In the genomic region with DNA sequence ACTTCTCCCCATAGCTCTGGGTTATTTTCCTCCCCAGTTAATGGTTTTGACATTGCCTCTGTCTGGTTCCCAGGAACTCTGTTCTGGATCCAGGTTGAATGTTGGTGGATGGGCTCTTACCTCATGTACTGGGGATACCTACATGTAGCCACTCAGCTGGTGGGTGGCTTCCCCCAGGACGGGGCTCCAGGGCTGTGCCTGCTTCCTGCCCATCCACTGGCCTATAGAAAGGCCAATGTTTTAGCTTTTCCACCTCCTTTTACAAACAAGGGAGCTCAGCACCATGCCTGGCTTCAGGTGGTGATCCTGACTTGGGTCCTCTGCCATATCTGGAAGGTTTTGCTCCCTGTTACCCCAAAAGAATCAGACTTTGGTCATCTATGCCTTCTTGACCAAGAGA, we compare ENCODE assay signal across 22 cellular contexts.
DNase-seq lines count a peak whose midpoint lies in the region; ATAC-seq, FAIRE-seq and TF ChIP-seq lines count a peak whose summit lies in the region.
"Had no signal": no experiment of that assay in that cellular context is flagged by ENCODE, and none has a peak within 500 bp of the region (broad histone marks: within the 10 kb centered on the region; RNA-seq: fewer than 3 reads in every experiment).

No MANE protein-coding gene starts in this region.

- POLR2A ChIA-PET in activated CD4-positive, alpha-beta T cell treated with anti-CD3 and anti-CD28 coated beads, Interleukin-2, amount 10 ng/mL, durations not matched to agents 7 days and 5 days (lab: Charles Lee), result interaction anchor here (0.5 to 0.8 kb wide), 3 partner anchors 15 to 182 kb away, joined by 3 to 4 read pairs (median 3); a partner anchor contains a TSS
- POLR2A ChIA-PET in CD8-positive, alpha-beta memory T cell (lab: Charles Lee), result interaction anchor here (1.5 to 1.6 kb wide), 2 partner anchors 14 kb away, joined by 3 to 4 read pairs; no protein-coding TSS in a partner anchor

- no peaks in the 10 kb centered on the region for H3K27me3 Mint-ChIP-seq in activated CD4-positive, alpha-beta T cell treated with anti-CD3 and anti-CD28 coated beads, Interleukin-2, amount 10 ng/mL, durations not matched to agents 7 days and 5 days
- H3K27me3 Mint-ChIP-seq in CD8-positive, alpha-beta memory T cell, result no peaks in the 10 kb centered on the region
- no peaks in the 10 kb centered on the region for H3K27me3 Mint-ChIP-seq in activated T-helper 2 cell treated with anti-CD3 and anti-CD28 coated beads, Interferon-gamma antibody, Interleukin-2, Interleukin-4, amounts not matched to agents 10 μg/mL and 5 μg/mL and 100 μg/mL, durations not matched to agents 14 hours and 24 hours and 36 hours (ENCODE audit: low read depth)
- no peaks in the 10 kb centered on the region for H3K27me3 Mint-ChIP-seq in natural killer cell (ENCODE audit: low read depth in 2 of 2)

- peaks cover 66% of the 10 kb centered on the region for H3K4me1 ChIP-seq in CD8-positive, alpha-beta memory T cell (ENCODE audit: insufficient read depth, low read length)
- H3K4me1 ChIP-seq: A549, ascending aorta had no signal

- peaks cover 14% of the 10 kb centered on the region for H3K36me3 Mint-ChIP-seq in activated CD4-positive, alpha-beta T cell treated with anti-CD3 and anti-CD28 coated beads, Interleukin-2, amount 10 ng/mL, durations not matched to agents 7 days and 5 days (ENCODE audit: low read depth)
- H3K36me3 Mint-ChIP-seq in CD8-positive, alpha-beta memory T cell, result no peaks in the 10 kb centered on the region
- H3K36me3 Mint-ChIP-seq in activated T-helper 2 cell treated with anti-CD3 and anti-CD28 coated beads, Interferon-gamma antibody, Interleukin-2, Interleukin-4, amounts not matched to agents 10 μg/mL and 5 μg/mL and 100 μg/mL, durations not matched to agents 14 hours and 24 hours and 36 hours (ENCODE audit: low read depth), result peaks cover 51% of the 10 kb centered on the region
- no peaks in the 10 kb centered on the region for H3K36me3 Mint-ChIP-seq in natural killer cell

- no peak overlapping the region for H3K4me3 Mint-ChIP-seq in activated CD4-positive, alpha-beta T cell treated with anti-CD3 and anti-CD28 coated beads, Interleukin-2, amount 10 ng/mL, durations not matched to agents 7 days and 5 days
- peak overlapping the region in 4 of 7 donors; percentile 71 to 84 (median 78) for H3K4me3 Mint-ChIP-seq in CD8-positive, alpha-beta memory T cell
- H3K4me3 Mint-ChIP-seq in activated T-helper 2 cell treated with anti-CD3 and anti-CD28 coated beads, Interferon-gamma antibody, Interleukin-2, Interleukin-4, amounts not matched to agents 10 μg/mL and 5 μg/mL and 100 μg/mL, durations not matched to agents 14 hours and 24 hours and 36 hours (ENCODE audit: low read depth), result no peak overlapping the region
- peak overlapping the region; percentile 77 for H3K4me3 Mint-ChIP-seq in natural killer cell
- H3K4me3 Mint-ChIP-seq: B cell had no signal

- H3K27me3 ChIP-seq in CD8-positive, alpha-beta memory T cell (ENCODE audit: insufficient read depth, low read length, poor library complexity, severe bottlenecking), result no peaks in the 10 kb centered on the region
- H3K27me3 ChIP-seq: ascending aorta had no signal

- peaks cover 11% of the 10 kb centered on the region for H3K9me3 Mint-ChIP-seq in activated CD4-positive, alpha-beta T cell treated with anti-CD3 and anti-CD28 coated beads, Interleukin-2, amount 10 ng/mL, durations not matched to agents 7 days and 5 days
- no peaks in the 10 kb centered on the region for H3K9me3 Mint-ChIP-seq in CD8-positive, alpha-beta memory T cell
- H3K9me3 Mint-ChIP-seq in activated T-helper 2 cell treated with anti-CD3 and anti-CD28 coated beads, Interferon-gamma antibody, Interleukin-2, Interleukin-4, amounts not matched to agents 10 μg/mL and 5 μg/mL and 100 μg/mL, durations not matched to agents 14 hours and 24 hours and 36 hours, result peaks cover 6% of the 10 kb centered on the region
- no peaks in the 10 kb centered on the region for H3K9me3 Mint-ChIP-seq in natural killer cell

- H3K27ac Mint-ChIP-seq in activated CD4-positive, alpha-beta T cell treated with anti-CD3 and anti-CD28 coated beads, Interleukin-2, amount 10 ng/mL, durations not matched to agents 7 days and 5 days, result peak overlapping the region; percentile 96
- peak overlapping the region in 7 of 8 donors; percentile 70 to 94 (median 90) for H3K27ac Mint-ChIP-seq in CD8-positive, alpha-beta memory T cell
- H3K27ac Mint-ChIP-seq in activated T-helper 2 cell treated with anti-CD3 and anti-CD28 coated beads, Interferon-gamma antibody, Interleukin-2, Interleukin-4, amounts not matched to agents 10 μg/mL and 5 μg/mL and 100 μg/mL, durations not matched to agents 14 hours and 24 hours and 36 hours, result peak overlapping the region; percentile 100
- H3K27ac Mint-ChIP-seq in natural killer cell, result peak overlapping the region; percentile 88 to 90
- H3K27ac Mint-ChIP-seq: B cell had no signal

- H3K27ac ChIP-seq in CD8-positive, alpha-beta memory T cell (ENCODE audit: low read depth, low read length), result no peak overlapping the region
- H3K27ac ChIP-seq: A549, ascending aorta, PC-9 had no signal

- no peaks in the 10 kb centered on the region for H3K9me3 ChIP-seq in CD8-positive, alpha-beta memory T cell (ENCODE audit: low read length)
- H3K9me3 ChIP-seq: A549, ascending aorta had no signal

- intact Hi-C loops in activated T-helper 2 cell treated with anti-CD3 and anti-CD28 coated beads, Interferon-gamma antibody, Interleukin-2, Interleukin-4, amounts not matched to agents 10 μg/mL and 5 μg/mL and 100 μg/mL, durations not matched to agents 14 hours and 24 hours and 36 hours (cut with micrococcal nuclease), result loop anchor here (2.0 to 10.0 kb wide), 4 partner anchors 63 to 663 kb away; a partner anchor contains a TSS
- intact Hi-C loops in natural killer cell (cut with micrococcal nuclease) (loop anchor here (2.0 to 5.0 kb wide), 2 partner anchors 121 to 185 kb away; no protein-coding TSS in a partner anchor), left colon (cut with DNase I, micrococcal nuclease) (no loop called here)

- TF ChIP-seq CTCF in natural killer cell (IDR thresholded peaks at IDR 0.05), result no peak

- no peaks in the 10 kb centered on the region for H3K36me3 ChIP-seq in CD8-positive, alpha-beta memory T cell (ENCODE audit: insufficient read depth, low read length)
- H3K36me3 ChIP-seq: ascending aorta had no signal

- H3K4me3 ChIP-seq in CD8-positive, alpha-beta memory T cell (ENCODE audit: low read length), result no peak overlapping the region
- H3K4me3 ChIP-seq: A549, ascending aorta, PC-9 had no signal

- ATAC-seq in natural killer cell (no peak), left colon (no peak)
- ATAC-seq: A549 had no signal

- CTCF ChIA-PET in activated CD4-positive, alpha-beta T cell treated with anti-CD3 and anti-CD28 coated beads, Interleukin-2, amount 10 ng/mL, durations not matched to agents 7 days and 5 days (lab: Charles Lee), result interaction anchor here (1.0 to 3.6 kb wide), 5 partner anchors 11 to 34 kb away, joined by 3 to 35 read pairs (median 5); no protein-coding TSS in a partner anchor
- CTCF ChIA-PET in CD8-positive, alpha-beta memory T cell (lab: Charles Lee), result interaction anchor here (0.9 to 1.4 kb wide), 5 partner anchors 36 to 119 kb away, joined by 3 to 4 read pairs (median 4); no protein-coding TSS in a partner anchor

- peaks cover 78% of the 10 kb centered on the region for H3K4me1 Mint-ChIP-seq in activated CD4-positive, alpha-beta T cell treated with anti-CD3 and anti-CD28 coated beads, Interleukin-2, amount 10 ng/mL, durations not matched to agents 7 days and 5 days
- peaks cover 78 to 84% (median 83%) of the 10 kb centered on the region in 3 donors for H3K4me1 Mint-ChIP-seq in CD8-positive, alpha-beta memory T cell
- H3K4me1 Mint-ChIP-seq in activated T-helper 2 cell treated with anti-CD3 and anti-CD28 coated beads, Interferon-gamma antibody, Interleukin-2, Interleukin-4, amounts not matched to agents 10 μg/mL and 5 μg/mL and 100 μg/mL, durations not matched to agents 14 hours and 24 hours and 36 hours (ENCODE audit: low read depth), result peaks cover 75% of the 10 kb centered on the region
- peaks cover 63 to 69% of the 10 kb centered on the region in 2 donors for H3K4me1 Mint-ChIP-seq in natural killer cell

- no peak for FAIRE-seq in RCC 7860 (lab: Jason Lieb, UNC)
- FAIRE-seq: A549, H1 had no signal

- no peak for DNase-seq in activated CD4-positive, alpha-beta T cell treated with anti-CD3 and anti-CD28 coated beads, Interleukin-2, amount 10 ng/mL, durations not matched to agents 7 days and 5 days
- DNase-seq in activated CD4-positive, alpha-beta T cell treated with anti-CD3 and anti-CD28 coated beads, Interleukin-2, amount 50 U/mL, for 1 hour, result no peak
- no peak for DNase-seq in CD8-positive, alpha-beta memory T cell
- DNase-seq in activated T-helper 2 cell treated with anti-CD3 and anti-CD28 coated beads, Interferon-gamma antibody, Interleukin-2, Interleukin-4, amounts not matched to agents 10 μg/mL and 5 μg/mL and 100 μg/mL, durations not matched to agents 14 hours and 24 hours and 36 hours (ENCODE audit: low spot score), result no peak
- DNase-seq in natural killer cell (no peak), activated gamma-delta T cell (lab: John Stamatoyannopoulos, UW) (no peak), left colon (no peak), RCC 7860 (ENCODE audit: low spot score) (no peak)
- DNase-seq: activated CD4-positive, alpha-beta T cell treated with anti-CD3 and anti-CD28 coated beads, Interleukin-2, amount 50 U/mL, for 4 hours; glutamatergic neuron; mesenchymal stem cell; NCI-H1105; NCI-H510A treated with DMSO at 0.1 percent for 48 hours; PC-9; retina; SHP77 treated with DMSO at 0.1 percent for 48 hours; stimulated activated CD4-positive, alpha-beta T cell treated with anti-CD3 and anti-CD28 coated beads, Interleukin-4, amount 100 ng/mL, for 1 hour; trophoblast cell had no signal

Comparison
In these comparisons a context has a peak if more than half of its experiments do, and no peak if none do; other contexts are left out.
1. H3K4me3 Mint-ChIP-seq: peak in CD8-positive, alpha-beta memory T cell (4 of 7) and natural killer cell (single experiment); none in activated CD4-positive, alpha-beta T cell treated with anti-CD3 and anti-CD28 coated beads, Interleukin-2, amount 10 ng/mL, durations not matched to agents 7 days and 5 days (single experiment) and activated T-helper 2 cell treated with anti-CD3 and anti-CD28 coated beads, Interferon-gamma antibody, Interleukin-2, Interleukin-4, amounts not matched to agents 10 μg/mL and 5 μg/mL and 100 μg/mL, durations not matched to agents 14 hours and 24 hours and 36 hours (single experiment).
2. intact Hi-C loops: an anchor here in activated T-helper 2 cell treated with anti-CD3 and anti-CD28 coated beads, Interferon-gamma antibody, Interleukin-2, Interleukin-4, amounts not matched to agents 10 μg/mL and 5 μg/mL and 100 μg/mL, durations not matched to agents 14 hours and 24 hours and 36 hours (2.0 to 10.0 kb wide) and natural killer cell (2.0 to 5.0 kb wide); none called in left colon.
3. Peak in every context shown above with its lines, with median percentiles within 50 percentile points of each other: H3K27ac Mint-ChIP-seq.